ENCODE assay signal across 8 cellular contexts in the genomic region with DNA sequence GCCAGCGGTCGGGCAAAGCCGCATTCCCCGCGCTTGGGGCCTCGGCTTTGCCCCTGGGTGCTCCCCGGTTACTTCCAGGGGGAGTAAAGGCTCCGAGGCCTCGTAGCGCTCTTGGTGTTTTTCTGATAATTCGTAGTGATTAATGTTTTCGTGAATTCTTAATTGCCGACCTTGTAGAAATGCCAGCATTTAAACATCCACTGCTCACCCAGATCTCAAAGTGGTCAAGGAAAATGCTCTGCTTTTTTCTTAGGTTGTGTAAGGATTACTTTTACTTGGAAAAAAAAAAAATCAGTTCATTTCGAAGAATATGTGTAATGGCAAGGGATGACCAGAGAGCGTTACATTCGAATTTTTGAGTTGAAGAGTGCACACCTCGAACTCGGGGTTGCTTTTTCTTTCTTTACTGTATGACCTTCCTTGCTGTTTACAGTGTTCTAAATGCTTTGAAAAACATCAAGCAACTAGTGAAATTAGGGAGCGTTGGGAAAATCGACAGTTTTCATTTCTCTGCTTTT. TPM values are rescaled to one million over a fixed set of nuclear protein-coding genes. Genes with fewer than 3 reads are reported as not detected.
A peak's percentile ranks its signal among the peaks of the same experiment; 100 is the strongest.
DNase-seq lines count a peak whose midpoint lies in the region; ATAC-seq, FAIRE-seq and TF ChIP-seq lines count a peak whose summit lies in the region.

No MANE protein-coding gene starts in this region.

- TF ChIP-seq CTCF in CD14-positive monocyte (IDR thresholded peaks at IDR 0.05): peak; percentile 12
- TF ChIP-seq CTCF in body of pancreas (IDR thresholded peaks at IDR 0.05): peak in 4 of 7 experiments; percentile 13 to 34 (median 23)
- no peak for TF ChIP-seq CTCF in left lung (IDR thresholded peaks at IDR 0.05)
- peak in 2 of 5 experiments; percentile 10 to 15 for TF ChIP-seq CTCF in tibial nerve (IDR thresholded peaks at IDR 0.05)

- H3K9me3 ChIP-seq in body of pancreas (no peaks in the 10 kb centered on the region), left lung (no peaks in the 10 kb centered on the region), tibial nerve (no peaks in the 10 kb centered on the region)

- H3K4me1 ChIP-seq in body of pancreas (peaks cover 37% of the 10 kb centered on the region), left lung (peaks cover 15 to 54% of the 10 kb centered on the region in 2 donors), tibial nerve (peaks cover 0 to 43% (median 20%) of the 10 kb centered on the region in 4 donors)

- DNase-seq in CD14-positive monocyte (ENCODE audit: low spot score) (no peak), body of pancreas (no peak), left lung (no peak), tibial nerve (ENCODE audit: low spot score in 2 of 2) (no peak), SKM-1 treated with dmso at 0.1 percent for 144 hours (lab: John Stamatoyannopoulos, UW; ENCODE audit: unreplicated experiment) (no peak), GM19239 (ENCODE audit: insufficient read length, low spot score) (no peak)
- DNase-seq in Jurkat, Clone E6-1 (ENCODE audit: low read depth, low spot score): no peak
- DNase-seq in central memory CD4-positive, alpha-beta T cell: no peak

- H3K27me3 ChIP-seq in body of pancreas: no peaks in the 10 kb centered on the region
- no peaks in the 10 kb centered on the region for H3K27me3 ChIP-seq in left lung
- no peaks in the 10 kb centered on the region for H3K27me3 ChIP-seq in tibial nerve

- H3K36me3 Mint-ChIP-seq in CD14-positive monocyte: peaks cover 18 to 26% of the 10 kb centered on the region in 2 donors

- 16 to 17% methylated on average over 17 to 20 of the region's 20 CpGs for WGBS in body of pancreas, 2 donors
- 17 to 19% methylated on average over 20 of the region's 20 CpGs for WGBS in tibial nerve, 2 donors

- H3K27ac ChIP-seq in body of pancreas (peak overlapping the region; percentile 96 to 99 (median 98)), left lung (peak overlapping the region; percentile 94), tibial nerve (peak overlapping the region; percentile 81 to 98 (median 94))

- H3K27me3 Mint-ChIP-seq in CD14-positive monocyte (ENCODE audit: low read depth in 3 of 3): peaks cover 0 to 2% (median 0%) of the 10 kb centered on the region in 3 donors

- FAIRE-seq in GM19239 (lab: Jason Lieb, UNC): no peak

- peak overlapping the region; percentile 93 to 99 (median 95) for H3K27ac Mint-ChIP-seq in CD14-positive monocyte

- H3K36me3 ChIP-seq in body of pancreas (replicated peaks in 1 of 2; ENCODE audit: insufficient read depth in 1 of 2, low read depth in 2 of 2) (no peaks in the 10 kb centered on the region), left lung (peaks cover 0 to 21% of the 10 kb centered on the region in 2 donors), tibial nerve (no peaks in the 10 kb centered on the region)

- peak overlapping the region; percentile 98 for H3K4me3 ChIP-seq in Jurkat, Clone E6-1 (ENCODE audit: low read length)
- peak overlapping the region; percentile 19 to 92 for H3K4me3 ChIP-seq in body of pancreas
- peak overlapping the region; percentile 68 to 69 for H3K4me3 ChIP-seq in left lung
- H3K4me3 ChIP-seq in tibial nerve: peak overlapping the region; percentile 74 to 97 (median 86)

- intact Hi-C loops in CD14-positive monocyte (cut with micrococcal nuclease): loop anchor here in 1 of 2 donors (5.0 to 10.0 kb wide), 2 partner anchors 73 to 410 kb away; partner anchors contain the start of gene ISCA1
- intact Hi-C loops in body of pancreas (cut with DNase I): no loop called here
- intact Hi-C loops in left lung (cut with DNase I): no loop called here

- no peak for TF ChIP-seq EP300 in tibial nerve (IDR thresholded peaks at IDR 0.05)

- ATAC-seq in body of pancreas (no peak), left lung (no peak)

- TF ChIP-seq POLR2A in body of pancreas (IDR thresholded peaks at IDR 0.05): no peak
- TF ChIP-seq POLR2A in tibial nerve (IDR thresholded peaks at IDR 0.05): no peak

- H3K4me3 Mint-ChIP-seq in CD14-positive monocyte: peak overlapping the region; percentile 99 to 100

- peaks cover 0 to 5% (median 0%) of the 10 kb centered on the region in 7 donors for H3K9me3 Mint-ChIP-seq in CD14-positive monocyte

- H3K4me1 Mint-ChIP-seq in CD14-positive monocyte: peaks cover 55% of the 10 kb centered on the region

RNA-seq across cellular contexts. Expression of gene TUT7, which starts 0.7 kb away (rescaled TPM):
- 10 to 100 TPM; 14.2 to 27.9 TPM for polyA plus RNA-seq in CD14-positive monocyte
- 19.8 TPM for polyA plus RNA-seq in Jurkat, Clone E6-1 (2012; ENCODE audit: insufficient read depth, insufficient read length)
- total RNA-seq in body of pancreas (10 to 100 TPM; 24.4 to 60.3 TPM), left lung (10 to 100 TPM; 25.0 to 37.2 TPM), tibial nerve (10 to 100 TPM; 25.7 to 49.6 (median 37.8) TPM)

Comparison
In these comparisons a context has a peak if more than half of its experiments do, and no peak if none do; other contexts are left out.
1. CTCF ChIP-seq: peak in CD14-positive monocyte (single experiment) and body of pancreas (4 of 7); none in left lung (0 of 2).
2. Peak in every context shown above with its lines, with median percentiles within 50 percentile points of each other: H3K4me3 ChIP-seq and H3K27ac ChIP-seq.